1 cellular context compared by ENCODE assay signal in genomic region chr3:55454611-55455010, GRCh38.
TF ChIP-seq lines count a peak whose summit lies in the region.

No MANE protein-coding gene starts in this region.

TF ChIP-seq in IMR-90, 13 proteins besides CTCF, POLR2A, EP300 and RAD21 (continued from another document):
- TF ChIP-seq USF2 (IDR thresholded peaks at IDR 0.05; ENCODE audit: low read depth, low read length) (no peak), CHD1 (IDR thresholded peaks at IDR 0.05; ENCODE audit: low read depth, low read length) (no peak), FOS (IDR thresholded peaks at IDR 0.05; ENCODE audit: low read depth, low read length) (no peak), SMC3 (IDR thresholded peaks at IDR 0.05; ENCODE audit: low read depth, low read length) (no peak), MXI1 (IDR thresholded peaks at IDR 0.05; ENCODE audit: borderline replicate concordance, low read depth, low read length) (no peak), NFE2L2 (IDR thresholded peaks at IDR 0.05; ENCODE audit: low read depth, low read length) (no peak), MAZ (IDR thresholded peaks at IDR 0.05; ENCODE audit: borderline replicate concordance, low read depth, low read length) (no peak), RFX5 (IDR thresholded peaks at IDR 0.05; ENCODE audit: low read depth, low read length) (no peak), CEBPB (IDR thresholded peaks at IDR 0.05; ENCODE audit: low read depth, low read length) (no peak), MAFK (IDR thresholded peaks at IDR 0.05; ENCODE audit: low read depth, low read length) (no peak), ELK1 (IDR thresholded peaks at IDR 0.05; ENCODE audit: borderline replicate concordance, low read depth, low read length) (no peak)
